ENCODE assay signal across 9 cellular contexts in the genomic region with DNA sequence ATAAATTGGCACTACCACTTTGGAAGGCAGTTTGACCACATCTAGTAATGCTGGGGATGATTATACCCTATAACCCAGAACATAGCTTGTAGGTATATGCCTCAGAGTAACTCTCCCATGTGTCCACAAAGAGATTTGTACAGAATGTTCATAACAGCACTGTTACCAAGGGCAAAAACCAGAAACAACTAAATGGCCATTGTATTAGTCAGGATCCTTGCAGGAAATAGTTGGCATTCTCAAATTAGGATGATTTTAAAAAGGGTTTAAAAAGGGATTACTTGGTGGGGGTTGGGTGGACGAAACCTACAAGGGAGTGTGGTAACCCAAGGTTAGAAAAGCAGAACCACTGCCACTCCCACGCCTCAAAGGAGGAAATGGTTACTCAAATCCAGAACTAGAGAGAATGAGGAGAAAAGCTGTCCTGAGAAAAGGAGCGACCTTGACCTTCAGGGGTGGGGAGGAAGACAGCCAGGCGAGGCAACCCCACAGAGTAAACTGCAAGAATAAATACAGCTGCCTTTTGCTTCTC. TPM values are rescaled to one million over a fixed set of nuclear protein-coding genes. Genes with fewer than 3 reads are reported as not detected.
A peak's percentile ranks its signal among the peaks of the same experiment; 100 is the strongest.
DNase-seq lines count a peak whose midpoint lies in the region; ATAC-seq and TF ChIP-seq lines count a peak whose summit lies in the region.
"Had no signal": no experiment of that assay in that cellular context is flagged by ENCODE, and none has a peak within 500 bp of the region (broad histone marks: within the 10 kb centered on the region; RNA-seq: fewer than 3 reads in every experiment).

No MANE protein-coding gene starts in this region.

- H3K4me1 ChIP-seq in upper lobe of right lung (peaks cover 18% of the 10 kb centered on the region), BE2C (no peaks in the 10 kb centered on the region)

- ATAC-seq in CD4-positive, alpha-beta T cell (ENCODE audit: poor library complexity): no peak
- ATAC-seq in HG02884 (IDR thresholded peaks at IDR 0.05; ENCODE audit: unreplicated experiment) (peak; percentile 41), upper lobe of right lung (peak; percentile 33), GM18858 (IDR thresholded peaks at IDR 0.05; ENCODE audit: unreplicated experiment) (no peak)
- no peak for ATAC-seq in activated T-cell treated with anti-CD3 and anti-CD28 coated beads, Interleukin-2, amount 50 U/mL, for 72 hours (replicated peaks in 1 of 2)
- ATAC-seq: gastrocnemius medialis had no signal

- H3K9me3 Mint-ChIP-seq in CD4-positive, alpha-beta T cell: peaks cover 7% of the 10 kb centered on the region
- peaks cover 0 to 3% of the 10 kb centered on the region in 2 donors for H3K9me3 Mint-ChIP-seq in activated T-cell treated with anti-CD3 and anti-CD28 coated beads, Interleukin-2, amount 50 U/mL, for 72 hours
- H3K9me3 Mint-ChIP-seq in glutamatergic neuron (ENCODE audit: unreplicated experiment): peaks cover 3% of the 10 kb centered on the region

- intact Hi-C loops in CD4-positive, alpha-beta T cell (cut with DNase I, micrococcal nuclease): loop anchor here (2.0 to 10.0 kb wide), 4 partner anchors 719 to 1273 kb away; partner anchors contain the start of genes ERCC4 (in 1 of the 2), MRTFB (in 1 of the 2) and SNX29 (in 1 of the 2)
- intact Hi-C loops in upper lobe of right lung (cut with DNase I): no loop called here

- H3K36me3 ChIP-seq in upper lobe of right lung: no peaks in the 10 kb centered on the region
- H3K36me3 ChIP-seq in BE2C: no peaks in the 10 kb centered on the region
- H3K36me3 ChIP-seq: gastrocnemius medialis had no signal

- no peaks in the 10 kb centered on the region for H3K27me3 ChIP-seq in CD4-positive, alpha-beta T cell (ENCODE audit: control insufficient read depth, insufficient read depth, low read length)
- no peaks in the 10 kb centered on the region for H3K27me3 ChIP-seq in upper lobe of right lung
- H3K27me3 ChIP-seq in BE2C: no peaks in the 10 kb centered on the region
- H3K27me3 ChIP-seq: gastrocnemius medialis had no signal

- H3K4me3 Mint-ChIP-seq in CD4-positive, alpha-beta T cell: peak overlapping the region; percentile 93
- peak overlapping the region; percentile 93 to 94 for H3K4me3 Mint-ChIP-seq in activated T-cell treated with anti-CD3 and anti-CD28 coated beads, Interleukin-2, amount 50 U/mL, for 72 hours
- peak overlapping the region; percentile 94 for H3K4me3 Mint-ChIP-seq in glutamatergic neuron (ENCODE audit: unreplicated experiment)

- H3K4me3 ChIP-seq in upper lobe of right lung (no peak overlapping the region), BE2C (ENCODE audit: low read depth, low read length) (no peak overlapping the region)

- DNase-seq in CD4-positive, alpha-beta T cell: no peak
- peak; percentile 44 to 51 for DNase-seq in activated T-cell treated with anti-CD3 and anti-CD28 coated beads, Interleukin-2, amount 50 U/mL, for 72 hours
- DNase-seq in glutamatergic neuron (no peak), upper lobe of right lung (no peak), NCI-H748 (lab: John Stamatoyannopoulos, UW; ENCODE audit: unreplicated experiment) (no peak), BE2C (no peak)

- no peaks in the 10 kb centered on the region for H3K9me3 ChIP-seq in CD4-positive, alpha-beta T cell (ENCODE audit: control insufficient read depth, low read length)
- H3K9me3 ChIP-seq in upper lobe of right lung: no peaks in the 10 kb centered on the region
- H3K9me3 ChIP-seq in BE2C: no peaks in the 10 kb centered on the region
- H3K9me3 ChIP-seq: gastrocnemius medialis had no signal

- H3K36me3 Mint-ChIP-seq in CD4-positive, alpha-beta T cell (ENCODE audit: low read depth): peaks cover 8% of the 10 kb centered on the region
- H3K36me3 Mint-ChIP-seq in activated T-cell treated with anti-CD3 and anti-CD28 coated beads, Interleukin-2, amount 50 U/mL, for 72 hours (ENCODE audit: insufficient read depth in 2 of 2): peaks cover 5 to 8% of the 10 kb centered on the region in 2 donors
- H3K36me3 Mint-ChIP-seq in glutamatergic neuron (ENCODE audit: unreplicated experiment): no peaks in the 10 kb centered on the region

- H3K27ac Mint-ChIP-seq in CD4-positive, alpha-beta T cell: peak overlapping the region; percentile 61
- H3K27ac Mint-ChIP-seq in activated T-cell treated with anti-CD3 and anti-CD28 coated beads, Interleukin-2, amount 50 U/mL, for 72 hours: peak overlapping the region; percentile 81
- H3K27ac Mint-ChIP-seq in glutamatergic neuron (ENCODE audit: unreplicated experiment): peak overlapping the region; percentile 31

- no peak overlapping the region for H3K27ac ChIP-seq in CD4-positive, alpha-beta T cell (ENCODE audit: low read depth, low read length)
- peak overlapping the region; percentile 24 for H3K27ac ChIP-seq in upper lobe of right lung
- H3K27ac ChIP-seq: gastrocnemius medialis had no signal

- CTCF ChIA-PET in CD4-positive, alpha-beta T cell (lab: Charles Lee): no interaction called here

- H3K27me3 Mint-ChIP-seq in CD4-positive, alpha-beta T cell: no peaks in the 10 kb centered on the region
- no peaks in the 10 kb centered on the region for H3K27me3 Mint-ChIP-seq in activated T-cell treated with anti-CD3 and anti-CD28 coated beads, Interleukin-2, amount 50 U/mL, for 72 hours (ENCODE audit: low read depth)
- H3K27me3 Mint-ChIP-seq in glutamatergic neuron (ENCODE audit: unreplicated experiment): peaks cover 2% of the 10 kb centered on the region

- POLR2A ChIA-PET in CD4-positive, alpha-beta T cell (lab: Charles Lee): no interaction called here

- no peak for TF ChIP-seq CTCF in CD4-positive, alpha-beta T cell (IDR thresholded peaks at IDR 0.05)
- TF ChIP-seq CTCF in glutamatergic neuron (IDR thresholded peaks at IDR 0.05; ENCODE audit: partially characterized antibody, unreplicated experiment) (no peak), upper lobe of right lung (IDR thresholded peaks at IDR 0.05) (no peak), BE2C (IDR thresholded peaks at IDR 0.05; ENCODE audit: low read depth, low read length) (no peak)

- H3K4me1 Mint-ChIP-seq in CD4-positive, alpha-beta T cell (ENCODE audit: low read depth): peaks cover 23% of the 10 kb centered on the region
- peaks cover 42% of the 10 kb centered on the region for H3K4me1 Mint-ChIP-seq in activated T-cell treated with anti-CD3 and anti-CD28 coated beads, Interleukin-2, amount 50 U/mL, for 72 hours (ENCODE audit: low read depth)
- H3K4me1 Mint-ChIP-seq in glutamatergic neuron (ENCODE audit: low read depth, unreplicated experiment): peaks cover 23% of the 10 kb centered on the region

RNA-seq across cellular contexts. Expression of gene CPPED1, which starts 2.1 kb away (rescaled TPM):
- total RNA-seq in CD4-positive, alpha-beta T cell: 1 to 10 TPM; 1.4 to 2.3 TPM
- total RNA-seq in activated T-cell treated with anti-CD3 and anti-CD28 coated beads, Interleukin-2, amount 50 U/mL, for 72 hours: 10 to 100 TPM; 10.5 to 15.8 TPM
- total RNA-seq in glutamatergic neuron (ENCODE audit: unreplicated experiment) (41.3 TPM), upper lobe of right lung (20.1 TPM)
- polyA plus RNA-seq in BE2C (2012; ENCODE audit: insufficient read depth, insufficient read length, low read depth): 23.1 TPM

Comparison
In these comparisons a context has a peak if more than half of its experiments do, and no peak if none do; other contexts are left out.
1. ATAC-seq: peak in HG02884 (single experiment) and upper lobe of right lung (single experiment); none in CD4-positive, alpha-beta T cell (single experiment), activated T-cell treated with anti-CD3 and anti-CD28 coated beads, Interleukin-2, amount 50 U/mL, for 72 hours (0 of 2) and GM18858 (single experiment).
2. DNase-seq: peak in activated T-cell treated with anti-CD3 and anti-CD28 coated beads, Interleukin-2, amount 50 U/mL, for 72 hours (2 of 2); none in CD4-positive, alpha-beta T cell (0 of 10), glutamatergic neuron (single experiment), upper lobe of right lung (single experiment), NCI-H748 (single experiment) and BE2C (single experiment).
3. H3K27ac Mint-ChIP-seq: peak in every context shown above with its lines; median percentile 81 in activated T-cell treated with anti-CD3 and anti-CD28 coated beads, Interleukin-2, amount 50 U/mL, for 72 hours; 61 in CD4-positive, alpha-beta T cell; 31 in glutamatergic neuron.
4. Peak in every context shown above with its lines, with median percentiles within 50 percentile points of each other: H3K4me3 Mint-ChIP-seq.